25 cellular contexts compared by ENCODE assay signal in the genomic region with DNA sequence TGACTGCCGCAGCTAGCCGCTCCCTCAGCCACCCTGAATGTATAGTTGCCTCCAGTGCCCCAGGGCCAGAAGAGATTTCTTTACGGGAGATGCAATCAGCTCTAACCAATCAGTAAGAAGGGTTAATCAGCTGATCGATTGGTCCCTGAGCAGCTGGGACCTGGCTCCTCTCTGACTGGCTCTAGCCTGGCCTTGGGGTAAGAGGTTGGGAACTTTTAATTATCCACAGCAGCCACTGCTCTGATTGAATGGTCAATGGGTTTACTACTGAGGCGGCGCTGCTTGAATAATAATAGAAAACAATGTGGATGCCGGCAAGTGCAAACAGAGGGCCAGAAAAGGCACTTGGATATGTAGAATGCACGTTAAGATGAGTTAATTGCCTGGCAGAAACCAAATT.
DNase-seq lines count a peak whose midpoint lies in the region; ATAC-seq and TF ChIP-seq lines count a peak whose summit lies in the region.
"Had no signal": no experiment of that assay in that cellular context is flagged by ENCODE, and none has a peak within 500 bp of the region (broad histone marks: within the 10 kb centered on the region; RNA-seq: fewer than 3 reads in every experiment).

No MANE protein-coding gene starts in this region.

- ATAC-seq in activated CD8-positive, alpha-beta memory T cell treated with anti-CD3 and anti-CD28 coated beads, Interleukin-2, amount 10 ng/mL, durations not matched to agents 7 days and 5 days = no peak
- ATAC-seq: activated naive CD4-positive, alpha-beta T cell treated with anti-CD3 and anti-CD28 coated beads, Interleukin-2, amount 50 U/mL, for 72 hours; body of pancreas; HepG2; stimulated activated naive CD8-positive, alpha-beta T cell treated with anti-CD3 and anti-CD28 coated beads, Interleukin-15, amount 100 ng/mL, for 72 hours had no signal

- DNase-seq in GM23248 = no peak
- DNase-seq in NCI-H748 treated with DMSO at 0.1 percent for 48 hours (lab: John Stamatoyannopoulos, UW) = peak; percentile 50
- peak; percentile 74 for DNase-seq in endodermal cell
- no peak for DNase-seq in mesothelial cell of epicardium (ENCODE audit: low spot score in 2 of 2, unreplicated experiment in 2 of 2)
- DNase-seq in NCI-H1105 treated with DMSO at 0.1 percent for 48 hours (lab: John Stamatoyannopoulos, UW) = no peak
- no peak for DNase-seq in NCI-H1694 (lab: John Stamatoyannopoulos, UW)
- DNase-seq in activated CD8-positive, alpha-beta memory T cell treated with anti-CD3 and anti-CD28 coated beads, Interleukin-2, amount 10 ng/mL, durations not matched to agents 7 days and 5 days = no peak
- no peak for DNase-seq in ovary
- DNase-seq: activated CD4-positive, alpha-beta memory T cell treated with anti-CD3 and anti-CD28 coated beads, Interleukin-2, amount 10 ng/mL, durations not matched to agents 7 days and 5 days; activated T-cell treated with anti-CD3 and anti-CD28 coated beads, Interleukin-2, amount 50 U/mL, for 48 hours; body of pancreas; CD4-positive, alpha-beta T cell; DMS79 treated with DMSO at 0.1 percent for 48 hours; erythroblast; kidney; midbrain; MM.1S; NCI-H2081 treated with DMSO at 0.1 percent for 48 hours; NCI-H526 treated with DMSO at 0.1 percent for 48 hours; stimulated activated naive CD8-positive, alpha-beta T cell treated with anti-CD3 and anti-CD28 coated beads, Interleukin-15, amount 100 ng/mL, for 72 hours; WERI-Rb-1 had no signal

- H3K4me1 ChIP-seq in GM23248 (ENCODE audit: insufficient read depth) (no peaks in the 10 kb centered on the region), endodermal cell (ENCODE audit: control insufficient read depth, insufficient read depth, low read length) (peaks cover 4% of the 10 kb centered on the region), ovary (ENCODE audit: insufficient read depth) (no peaks in the 10 kb centered on the region)
- H3K4me1 ChIP-seq: body of pancreas, right atrium auricular region had no signal

- H3K27ac ChIP-seq in GM23248 = no peak overlapping the region
- H3K27ac ChIP-seq in endodermal cell (ENCODE audit: low read depth, low read length) = peak overlapping the region; percentile 47
- no peak overlapping the region for H3K27ac ChIP-seq in ovary
- H3K27ac ChIP-seq: body of pancreas, right atrium auricular region, WERI-Rb-1 had no signal

- CTCF ChIA-PET in activated CD8-positive, alpha-beta memory T cell treated with anti-CD3 and anti-CD28 coated beads, Interleukin-2, amount 10 ng/mL, durations not matched to agents 7 days and 5 days (lab: Charles Lee) = no interaction called here

- no peak overlapping the region for H3K4me2 ChIP-seq in GM23248 (ENCODE audit: unreplicated experiment)

- in situ Hi-C loops in GM23248 (cut with MboI) = no loop called here

- intact Hi-C loops in ovary (cut with DNase I) = no loop called here

- H3K4me1 Mint-ChIP-seq in endodermal cell (peaks cover 30% of the 10 kb centered on the region), mesothelial cell of epicardium (peaks cover 72% of the 10 kb centered on the region)
- no peaks in the 10 kb centered on the region for H3K4me1 Mint-ChIP-seq in activated CD8-positive, alpha-beta memory T cell treated with anti-CD3 and anti-CD28 coated beads, Interleukin-2, amount 10 ng/mL, durations not matched to agents 7 days and 5 days
- H3K4me1 Mint-ChIP-seq: activated CD4-positive, alpha-beta memory T cell treated with anti-CD3 and anti-CD28 coated beads, Interleukin-2, amount 10 ng/mL, durations not matched to agents 7 days and 5 days; stimulated activated naive CD8-positive, alpha-beta T cell treated with anti-CD3 and anti-CD28 coated beads, Interleukin-15, amount 100 ng/mL, for 72 hours had no signal

- H3K27ac Mint-ChIP-seq in endodermal cell = no peak overlapping the region
- peak overlapping the region; percentile 60 for H3K27ac Mint-ChIP-seq in mesothelial cell of epicardium
- no peak overlapping the region for H3K27ac Mint-ChIP-seq in activated CD8-positive, alpha-beta memory T cell treated with anti-CD3 and anti-CD28 coated beads, Interleukin-2, amount 10 ng/mL, durations not matched to agents 7 days and 5 days
- H3K27ac Mint-ChIP-seq: activated CD4-positive, alpha-beta memory T cell treated with anti-CD3 and anti-CD28 coated beads, Interleukin-2, amount 10 ng/mL, durations not matched to agents 7 days and 5 days; activated naive CD4-positive, alpha-beta T cell treated with anti-CD3 and anti-CD28 coated beads, Interleukin-2, amount 50 U/mL, for 72 hours; CD4-positive, alpha-beta T cell; dendritic cell treated with granulocyte-macrophage colony-stimulating factor and Interleukin-4, amounts not matched to agents 40 ng/mL and 50 ng/mL, for 4 days; stimulated activated naive CD8-positive, alpha-beta T cell treated with anti-CD3 and anti-CD28 coated beads, Interleukin-15, amount 100 ng/mL, for 72 hours had no signal

- H4K20me1 ChIP-seq in GM23248 (ENCODE audit: insufficient read depth) = no peaks in the 10 kb centered on the region

- no peaks in the 10 kb centered on the region for H3K27me3 ChIP-seq in GM23248 (replicated peaks; ENCODE audit: insufficient read depth)
- H3K27me3 ChIP-seq in endodermal cell (ENCODE audit: control insufficient read depth, insufficient read depth, low read length, poor library complexity, severe bottlenecking) = no peaks in the 10 kb centered on the region
- no peaks in the 10 kb centered on the region for H3K27me3 ChIP-seq in ovary
- H3K27me3 ChIP-seq: body of pancreas, right atrium auricular region had no signal

- WGBS in GM23248 (ENCODE audit: low coverage in 1 of 2, low lambda C conversion rate in 2 of 2, missing lambda C conversion rate in 2 of 2), 2 experiments = 17 to 20% methylated on average over 8 of the region's 8 CpGs
- 38 to 46% methylated on average over 3 to 8 of the region's 8 CpGs for WGBS in endodermal cell (ENCODE audit: insufficient coverage in 1 of 2, insufficient read length in 1 of 2), 2 experiments
- 44 to 51% (median 49%) methylated on average over 8 of the region's 8 CpGs for WGBS in ovary, 3 donors

- TF ChIP-seq CTCF in endodermal cell (conservative IDR thresholded peaks at IDR 0.05) (no peak), mesothelial cell of epicardium (IDR thresholded peaks at IDR 0.05; ENCODE audit: unreplicated experiment) (no peak), ovary (IDR thresholded peaks at IDR 0.05) (no peak)

- H3K27me3 Mint-ChIP-seq in endodermal cell (ENCODE audit: insufficient read depth) = peaks cover 18% of the 10 kb centered on the region
- no peaks in the 10 kb centered on the region for H3K27me3 Mint-ChIP-seq in mesothelial cell of epicardium (ENCODE audit: low read depth)
- H3K27me3 Mint-ChIP-seq in activated CD8-positive, alpha-beta memory T cell treated with anti-CD3 and anti-CD28 coated beads, Interleukin-2, amount 10 ng/mL, durations not matched to agents 7 days and 5 days = no peaks in the 10 kb centered on the region
- H3K27me3 Mint-ChIP-seq: activated CD4-positive, alpha-beta memory T cell treated with anti-CD3 and anti-CD28 coated beads, Interleukin-2, amount 10 ng/mL, durations not matched to agents 7 days and 5 days; dendritic cell treated with granulocyte-macrophage colony-stimulating factor and Interleukin-4, amounts not matched to agents 40 ng/mL and 50 ng/mL, for 4 days; stimulated activated naive CD8-positive, alpha-beta T cell treated with anti-CD3 and anti-CD28 coated beads, Interleukin-15, amount 100 ng/mL, for 72 hours had no signal

- H3K9me3 Mint-ChIP-seq in endodermal cell (peaks cover 8% of the 10 kb centered on the region), mesothelial cell of epicardium (peaks cover 5% of the 10 kb centered on the region)
- no peaks in the 10 kb centered on the region for H3K9me3 Mint-ChIP-seq in activated CD8-positive, alpha-beta memory T cell treated with anti-CD3 and anti-CD28 coated beads, Interleukin-2, amount 10 ng/mL, durations not matched to agents 7 days and 5 days (ENCODE audit: low read depth)
- H3K9me3 Mint-ChIP-seq: CD4-positive, alpha-beta T cell had no signal

- no peaks in the 10 kb centered on the region for H3K79me2 ChIP-seq in GM23248 (ENCODE audit: insufficient read depth)

- no peaks in the 10 kb centered on the region for H3F3A ChIP-seq in GM23248 (ENCODE audit: insufficient read depth)

- peak overlapping the region; percentile 28; the same call in 1 of the 2 replicates for H2AFZ ChIP-seq in GM23248

- H3K9me3 ChIP-seq in GM23248 (ENCODE audit: low read depth) (no peaks in the 10 kb centered on the region), endodermal cell (ENCODE audit: control insufficient read depth, low read length) (no peaks in the 10 kb centered on the region), ovary (no peaks in the 10 kb centered on the region)
- H3K9me3 ChIP-seq: body of pancreas, right atrium auricular region had no signal

- TF ChIP-seq EP300 in ovary (IDR thresholded peaks at IDR 0.05) = no peak

- H3K36me3 ChIP-seq in GM23248 (ENCODE audit: low read depth) (no peaks in the 10 kb centered on the region), endodermal cell (ENCODE audit: control insufficient read depth, insufficient read depth, low read length) (no peaks in the 10 kb centered on the region), ovary (no peaks in the 10 kb centered on the region)
- H3K36me3 ChIP-seq: right atrium auricular region, WERI-Rb-1 had no signal

- H3K9me2 ChIP-seq in GM23248 (ENCODE audit: insufficient read depth) = no peaks in the 10 kb centered on the region

- H3K4me3 ChIP-seq in GM23248 (no peak overlapping the region), endodermal cell (ENCODE audit: low read length) (no peak overlapping the region), ovary (no peak overlapping the region)
- H3K4me3 ChIP-seq: body of pancreas, right atrium auricular region had no signal

- H3K9ac ChIP-seq in GM23248 (no peak overlapping the region), endodermal cell (ENCODE audit: extremely low read depth, low read length, poor library complexity, severe bottlenecking) (no peak overlapping the region)

- H3K36me3 Mint-ChIP-seq in endodermal cell (ENCODE audit: low read depth) (no peaks in the 10 kb centered on the region), mesothelial cell of epicardium (no peaks in the 10 kb centered on the region)
- H3K36me3 Mint-ChIP-seq in activated CD8-positive, alpha-beta memory T cell treated with anti-CD3 and anti-CD28 coated beads, Interleukin-2, amount 10 ng/mL, durations not matched to agents 7 days and 5 days = no peaks in the 10 kb centered on the region

- TF ChIP-seq POLR2A in ovary (IDR thresholded peaks at IDR 0.05) = no peak

- no peak overlapping the region for H3K4me3 Mint-ChIP-seq in endodermal cell
- H3K4me3 Mint-ChIP-seq in mesothelial cell of epicardium = no peak overlapping the region
- H3K4me3 Mint-ChIP-seq in activated CD8-positive, alpha-beta memory T cell treated with anti-CD3 and anti-CD28 coated beads, Interleukin-2, amount 10 ng/mL, durations not matched to agents 7 days and 5 days = no peak overlapping the region
- H3K4me3 Mint-ChIP-seq: activated CD4-positive, alpha-beta memory T cell treated with anti-CD3 and anti-CD28 coated beads, Interleukin-2, amount 10 ng/mL, durations not matched to agents 7 days and 5 days; CD4-positive, alpha-beta T cell; dendritic cell treated with granulocyte-macrophage colony-stimulating factor and Interleukin-4, amounts not matched to agents 40 ng/mL and 50 ng/mL, for 4 days; stimulated activated naive CD8-positive, alpha-beta T cell treated with anti-CD3 and anti-CD28 coated beads, Interleukin-15, amount 100 ng/mL, for 72 hours had no signal

Comparison
In these comparisons a context has a peak if more than half of its experiments do, and no peak if none do; other contexts are left out.
1. DNase-seq: peak in NCI-H748 treated with DMSO at 0.1 percent for 48 hours (single experiment) and endodermal cell (single experiment); none in GM23248 (single experiment), mesothelial cell of epicardium (0 of 2), NCI-H1105 treated with DMSO at 0.1 percent for 48 hours (single experiment), NCI-H1694 (single experiment), activated CD8-positive, alpha-beta memory T cell treated with anti-CD3 and anti-CD28 coated beads, Interleukin-2, amount 10 ng/mL, durations not matched to agents 7 days and 5 days (single experiment) and ovary (0 of 5).